9 cellular contexts compared by ENCODE assay signal in genomic region chr15:97652700-97653167, GRCh38.
DNase-seq lines count a peak whose midpoint lies in the region.
"Had no signal": no experiment of that assay in that cellular context is flagged by ENCODE, and none has a peak within 500 bp of the region (broad histone marks: within the 10 kb centered on the region; RNA-seq: fewer than 3 reads in every experiment).

No MANE protein-coding gene starts in this region.

- peak overlapping the region; percentile 61 for H3K4me3 ChIP-seq in iPS-15b (ENCODE audit: low read depth, low read length)
- peak overlapping the region; percentile 57 to 66 (median 66) for H3K4me3 ChIP-seq in skeletal muscle tissue (ENCODE audit: low read length in 3 of 3)

- H3K27ac ChIP-seq in skeletal muscle tissue (ENCODE audit: low read depth, low read length) = no peak overlapping the region

- H3K4me1 ChIP-seq in iPS-15b (ENCODE audit: control insufficient read depth, insufficient read depth, low read length) = peaks cover 8% of the 10 kb centered on the region
- H3K4me1 ChIP-seq in skeletal muscle tissue (ENCODE audit: control insufficient read depth in 3 of 3, insufficient read depth in 3 of 3, low read length in 3 of 3) = peaks cover 2 to 15% (median 9%) of the 10 kb centered on the region in 3 donors

- H3K9ac ChIP-seq in iPS-15b (ENCODE audit: low read depth, low read length) (no peak overlapping the region), skeletal muscle tissue (ENCODE audit: low read depth in 1 of 3, low read length in 3 of 3) (peak overlapping the region; percentile 66 to 71 (median 67))

- DNase-seq in DMS 273 (lab: John Stamatoyannopoulos, UW; ENCODE audit: unreplicated experiment) (peak; percentile 4), DMS 273 treated with DMSO at 0.1 percent for 48 hours (lab: John Stamatoyannopoulos, UW) (no peak), RPMI8226 (peak; percentile 59), SKM-1 treated with dmso at 0.1 percent for 144 hours (lab: John Stamatoyannopoulos, UW; ENCODE audit: unreplicated experiment) (no peak), SIG-M5 treated with dmso at 0.1 percent for 504 hours (lab: John Stamatoyannopoulos, UW; ENCODE audit: unreplicated experiment) (no peak), C1 segment of cervical spinal cord (lab: John Stamatoyannopoulos, UW) (no peak)
- DNase-seq: SIG-M5 had no signal

- H3K36me3 ChIP-seq in iPS-15b (ENCODE audit: control insufficient read depth, insufficient read depth, low read length) (no peaks in the 10 kb centered on the region), skeletal muscle tissue (ENCODE audit: control insufficient read depth in 3 of 3, insufficient read depth in 3 of 3, low read length in 3 of 3) (no peaks in the 10 kb centered on the region)

- H3K27me3 ChIP-seq in iPS-15b (ENCODE audit: control insufficient read depth, insufficient read depth, low read length) = peaks cover 22% of the 10 kb centered on the region
- H3K27me3 ChIP-seq in skeletal muscle tissue (ENCODE audit: control insufficient read depth in 3 of 3, insufficient read depth in 3 of 3, low read length in 3 of 3) = peaks cover 0 to 5% (median 3%) of the 10 kb centered on the region in 3 donors

- H3K9me3 ChIP-seq in iPS-15b (ENCODE audit: control insufficient read depth, insufficient read depth, low read length) (no peaks in the 10 kb centered on the region), skeletal muscle tissue (ENCODE audit: control insufficient read depth in 3 of 3, low read length in 3 of 3) (no peaks in the 10 kb centered on the region)

Comparison
In these comparisons a context has a peak if more than half of its experiments do, and no peak if none do; other contexts are left out.
1. DNase-seq: peak in DMS 273 (single experiment) and RPMI8226 (single experiment); none in DMS 273 treated with DMSO at 0.1 percent for 48 hours (single experiment), SKM-1 treated with dmso at 0.1 percent for 144 hours (single experiment), SIG-M5 treated with dmso at 0.1 percent for 504 hours (single experiment) and C1 segment of cervical spinal cord (0 of 14).